Comparison of ENCODE assay signal across 7 cellular contexts in genomic region chr3:29182828-29183227, GRCh38.
DNase-seq lines count a peak whose midpoint lies in the region; ATAC-seq and TF ChIP-seq lines count a peak whose summit lies in the region.
"Not testable (repeated sequence)": the region's sequence is repeated elsewhere in the genome, so short reads cannot be mapped to it uniquely, and the experiment has no call there.

No MANE protein-coding gene starts in this region.

- WGBS in GM23248 (ENCODE audit: low coverage in 1 of 2, low lambda C conversion rate in 2 of 2, missing lambda C conversion rate in 2 of 2), 2 experiments: 89 to 92% methylated on average over 3 of the region's 3 CpGs
- no CpG with 5 or more reads among the region's 3 CpGs for WGBS in IMR-90 (ENCODE audit: extremely low coverage in 2 of 2, insufficient read length in 1 of 2), 2 experiments

- not testable (repeated sequence) for H3K4me3 ChIP-seq in GM23248; IMR-90 (ENCODE audit: insufficient read depth, low read depth, low read length)
- peak overlapping the region; percentile 24 for H3K4me3 ChIP-seq in left ventricle myocardium inferior

- not testable (repeated sequence) for H3K14ac ChIP-seq in IMR-90 (replicated peaks; ENCODE audit: low read depth, low read length)

- not testable (repeated sequence) for H3K79me1 ChIP-seq in IMR-90 (ENCODE audit: low read depth in 1 of 2, low read length in 2 of 2)

- not testable (repeated sequence) for H3K9me2 ChIP-seq in GM23248 (ENCODE audit: insufficient read depth)

- dilution Hi-C loops in IMR-90 (cut with HindIII; ENCODE audit: low sequenced_read_pairs, unreplicated experiment): not testable (repeated sequence)

- H3K56ac ChIP-seq in IMR-90 (ENCODE audit: extremely low read depth, insufficient read depth, low read length): not testable (repeated sequence)

- TF ChIP-seq POLR2A in IMR-90 (IDR thresholded peaks at IDR 0.05; ENCODE audit: low read depth, low read length): not testable (repeated sequence)

- not testable (repeated sequence) for BruUV-seq in IMR-90 (replicated peaks; lab: Mats Ljungman, UMichigan)

- in situ Hi-C loops in GM23248 (cut with MboI); IMR-90 (cut with MboI; ENCODE audit: low sequenced_read_pairs): not testable (repeated sequence)

- not testable (repeated sequence) for H3K36me3 ChIP-seq in GM23248 (ENCODE audit: low read depth); IMR-90 (ENCODE audit: control insufficient read depth, insufficient read depth, low read length); left ventricle myocardium inferior

- H3K79me2 ChIP-seq in GM23248 (ENCODE audit: insufficient read depth): not testable (repeated sequence)

- CTCF ChIA-PET in IMR-90 (lab: Yijun Ruan, JAX): not testable (repeated sequence)

- H3K18ac ChIP-seq in IMR-90 (ENCODE audit: low read depth, low read length): not testable (repeated sequence)

- not testable (repeated sequence) for H3K9me1 ChIP-seq in IMR-90 (ENCODE audit: insufficient read depth, low read length)

- not testable (repeated sequence) for H4K5ac ChIP-seq in IMR-90 (ENCODE audit: low read depth, low read length)

- not testable (repeated sequence) for H2BK5ac ChIP-seq in IMR-90 (ENCODE audit: low read depth, low read length, poor library complexity, severe bottlenecking)

- H3K27ac ChIP-seq in GM23248 (peak overlapping the region; percentile 87), left ventricle myocardium inferior (replicated peaks) (peak overlapping the region; percentile 49)
- H3K27ac ChIP-seq in IMR-90 (ENCODE audit: insufficient read depth, low read length): not testable (repeated sequence)

- H3F3A ChIP-seq in GM23248 (ENCODE audit: insufficient read depth): peaks cover 48% of the 10 kb centered on the region

- peak overlapping the region; percentile 25; the same call in 2 of the 3 replicates for H2BK15ac ChIP-seq in IMR-90 (ENCODE audit: low read depth, low read length)

- H4K8ac ChIP-seq in IMR-90 (ENCODE audit: low read depth in 2 of 2, low read length in 2 of 2): peak overlapping the region in 1 of 2 experiments; percentile 62; a peak in 1 of 4 replicates

- not testable (repeated sequence) for H2AK5ac ChIP-seq in IMR-90 (ENCODE audit: low read depth, low read length)

- H3K4ac ChIP-seq in IMR-90 (ENCODE audit: low read depth, low read length): not testable (repeated sequence)

- H3K4me1 Mint-ChIP-seq in activated T-cell treated with anti-CD3 and anti-CD28 coated beads, Interleukin-2, amount 50 U/mL, for 24 hours (ENCODE audit: low read depth): peaks cover 44% of the 10 kb centered on the region
- H3K4me1 Mint-ChIP-seq in activated naive CD8-positive, alpha-beta T cell treated with anti-CD3 and anti-CD28 coated beads for 36 hours: peaks cover 21% of the 10 kb centered on the region

- H3K4me1 ChIP-seq in GM23248 (ENCODE audit: insufficient read depth): peaks cover 49% of the 10 kb centered on the region
- H3K4me1 ChIP-seq in IMR-90 (ENCODE audit: control insufficient read depth, insufficient read depth, low read length): not testable (repeated sequence)
- H3K4me1 ChIP-seq in left ventricle myocardium inferior: peaks cover 43% of the 10 kb centered on the region

- H2BK20ac ChIP-seq in IMR-90 (ENCODE audit: low read depth, low read length): peak overlapping the region; percentile 54; the same call in 1 of the 2 replicates

- not testable (repeated sequence) for H3K27me3 ChIP-seq in GM23248 (replicated peaks; ENCODE audit: insufficient read depth); IMR-90 (ENCODE audit: control insufficient read depth, insufficient read depth, low read length); left ventricle myocardium inferior (ENCODE audit: low read depth)

- 0 out of 2 replicates have a peak overlapping the region, but pooled peaks have one; percentile 38 for H3K23ac ChIP-seq in IMR-90 (ENCODE audit: low read depth, low read length)

- H2BK120ac ChIP-seq in IMR-90 (ENCODE audit: low read depth, low read length): peak overlapping the region; percentile 29; the same call in 1 of the 2 replicates

- not testable (repeated sequence) for TF ChIP-seq CTCF in IMR-90 (conservative IDR thresholded peaks at IDR 0.05; ENCODE audit: low read depth, low read length); left ventricle myocardium inferior (IDR thresholded peaks at IDR 0.05; ENCODE audit: borderline replicate concordance)

- not testable (repeated sequence) for H3K9me3 Mint-ChIP-seq in activated T-cell treated with anti-CD3 and anti-CD28 coated beads, Interleukin-2, amount 50 U/mL, for 24 hours; activated naive CD8-positive, alpha-beta T cell treated with anti-CD3 and anti-CD28 coated beads for 36 hours

- not testable (repeated sequence) for ATAC-seq in IMR-90 (ENCODE audit: low read depth)
- peak; percentile 76 for ATAC-seq in Right ventricle myocardium inferior
- peak; percentile 46 for ATAC-seq in sciatic nerve

- not testable (repeated sequence) for H4K91ac ChIP-seq in IMR-90 (ENCODE audit: insufficient read depth, low read depth, low read length)

- not testable (repeated sequence) for H2AK9ac ChIP-seq in IMR-90 (replicated peaks; ENCODE audit: low read depth, low read length, poor library complexity)

- not testable (repeated sequence) for H3K4me3 Mint-ChIP-seq in activated T-cell treated with anti-CD3 and anti-CD28 coated beads, Interleukin-2, amount 50 U/mL, for 24 hours; activated naive CD8-positive, alpha-beta T cell treated with anti-CD3 and anti-CD28 coated beads for 36 hours

- not testable (repeated sequence) for H3K9me3 ChIP-seq in GM23248 (ENCODE audit: low read depth); IMR-90 (ENCODE audit: control insufficient read depth, insufficient read depth, low read length); left ventricle myocardium inferior (replicated peaks)

- intact Hi-C loops in IMR-90 (cut with micrococcal nuclease); left ventricle myocardium inferior (cut with micrococcal nuclease); sciatic nerve (cut with DNase I): not testable (repeated sequence)
- intact Hi-C loops in Right ventricle myocardium inferior (cut with DNase I): loop anchor here (10.0 kb wide), 1 partner anchor 62 kb away; no protein-coding TSS in a partner anchor

- H3K27ac Mint-ChIP-seq in activated T-cell treated with anti-CD3 and anti-CD28 coated beads, Interleukin-2, amount 50 U/mL, for 24 hours: peak overlapping the region; percentile 91
- peak overlapping the region; percentile 70 for H3K27ac Mint-ChIP-seq in activated naive CD8-positive, alpha-beta T cell treated with anti-CD3 and anti-CD28 coated beads for 36 hours

- H3K4me2 ChIP-seq in GM23248 (ENCODE audit: unreplicated experiment): peak overlapping the region; percentile 68
- H3K4me2 ChIP-seq in IMR-90 (ENCODE audit: low read depth, low read length): not testable (repeated sequence)

- TF ChIP-seq RAD21 in IMR-90 (IDR thresholded peaks at IDR 0.05; ENCODE audit: low read length): not testable (repeated sequence)

- not testable (repeated sequence) for DNase-seq in GM23248; IMR-90; activated T-cell treated with anti-CD3 and anti-CD28 coated beads, Interleukin-2, amount 50 U/mL, for 24 hours; activated naive CD8-positive, alpha-beta T cell treated with anti-CD3 and anti-CD28 coated beads for 36 hours; Right ventricle myocardium inferior (ENCODE audit: missing footprints); left ventricle myocardium inferior; sciatic nerve (ENCODE audit: low spot score)

- H3K9ac ChIP-seq in GM23248; IMR-90 (ENCODE audit: low read depth, low read length): not testable (repeated sequence)

- POLR2A ChIA-PET in IMR-90 (lab: Charles Lee; ENCODE audit: unreplicated experiment): not testable (repeated sequence)

- H3K27me3 Mint-ChIP-seq in activated T-cell treated with anti-CD3 and anti-CD28 coated beads, Interleukin-2, amount 50 U/mL, for 24 hours; activated naive CD8-positive, alpha-beta T cell treated with anti-CD3 and anti-CD28 coated beads for 36 hours: not testable (repeated sequence)

- not testable (repeated sequence) for H3K36me3 Mint-ChIP-seq in activated T-cell treated with anti-CD3 and anti-CD28 coated beads, Interleukin-2, amount 50 U/mL, for 24 hours (ENCODE audit: low read depth); activated naive CD8-positive, alpha-beta T cell treated with anti-CD3 and anti-CD28 coated beads for 36 hours

- H4K20me1 ChIP-seq in GM23248 (ENCODE audit: insufficient read depth); IMR-90 (ENCODE audit: insufficient read depth, low read length): not testable (repeated sequence)

- not testable (repeated sequence) for H2AFZ ChIP-seq in GM23248; IMR-90 (replicated peaks; ENCODE audit: low read length, poor library complexity)
